28 cellular contexts compared by ENCODE assay signal in the genomic region with DNA sequence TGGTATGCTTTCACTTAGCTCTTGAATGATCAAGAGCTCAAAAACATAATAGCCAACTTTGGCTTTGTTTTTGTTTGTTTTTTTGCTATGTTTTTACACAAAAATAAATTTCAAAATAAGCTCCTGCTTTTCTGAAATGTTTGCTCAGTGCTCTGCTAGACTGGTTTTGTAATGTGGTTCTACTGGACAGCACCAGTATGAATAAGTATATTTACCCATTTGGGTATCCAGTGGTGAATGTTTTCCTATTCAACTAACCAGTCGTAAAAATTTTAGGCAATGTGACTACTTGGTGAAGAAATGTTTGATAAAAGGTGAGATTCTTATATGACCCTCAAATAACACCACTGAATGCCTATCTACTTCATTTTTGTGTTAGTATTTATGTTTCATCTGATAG.
"Had no signal": no experiment of that assay in that cellular context is flagged by ENCODE, and none has a peak within 500 bp of the region (broad histone marks: within the 10 kb centered on the region; RNA-seq: fewer than 3 reads in every experiment).

No MANE protein-coding gene starts in this region.

- H3K9me3 Mint-ChIP-seq: memory B cell had no signal

- DNase-seq: dermis blood vessel endothelial cell; dorsolateral prefrontal cortex; effector CD4-positive, alpha-beta T cell; effector memory CD4-positive, alpha-beta T cell; erythroblast; esophagus squamous epithelium; foreskin fibroblast; foreskin melanocyte; gastrocnemius medialis; glutamatergic neuron; head of caudate nucleus; heart right ventricle; hippocampal formation; left cardiac atrium; left lung; left ventricle myocardium superior; lower lobe of right lung; mesendoderm; midbrain; naive thymus-derived CD4-positive, alpha-beta T cell had no signal

- H3K27ac Mint-ChIP-seq: memory B cell; naive thymus-derived CD4-positive, alpha-beta T cell had no signal

- H3K36me3 ChIP-seq: esophagus squamous epithelium, gastrocnemius medialis, heart right ventricle, left lung, lower lobe of right lung had no signal

- FAIRE-seq: colon, endometrium, islet of Langerhans, keratinocyte had no signal

- ATAC-seq: esophagus mucosa; gastrocnemius medialis; heart right ventricle; left cardiac atrium; left lung; left ventricle myocardium superior; lower lobe of right lung; naive thymus-derived CD4-positive, alpha-beta T cell had no signal

- H3K4me3 ChIP-seq: coronary artery, dorsolateral prefrontal cortex, esophagus squamous epithelium, gastrocnemius medialis, heart right ventricle, left lung, lower lobe of right lung had no signal

- H3K27me3 ChIP-seq: dorsolateral prefrontal cortex, esophagus squamous epithelium, gastrocnemius medialis, heart right ventricle, left lung had no signal

- H3K27me3 Mint-ChIP-seq: memory B cell; naive thymus-derived CD4-positive, alpha-beta T cell had no signal

- H3K4me3 Mint-ChIP-seq: memory B cell; naive thymus-derived CD4-positive, alpha-beta T cell had no signal

- H3K4me1 ChIP-seq: esophagus squamous epithelium, gastrocnemius medialis, heart right ventricle, left lung, lower lobe of right lung had no signal

- H3K4me1 Mint-ChIP-seq: memory B cell had no signal

- H3K27ac ChIP-seq: coronary artery, dorsolateral prefrontal cortex, epithelial cell of prostate, esophagus squamous epithelium, gastrocnemius medialis, heart right ventricle, left lung, lower lobe of right lung had no signal

- H3K9me3 ChIP-seq: esophagus squamous epithelium, gastrocnemius medialis, left lung, lower lobe of right lung had no signal

- H3K36me3 Mint-ChIP-seq: memory B cell had no signal
